10 cellular contexts compared by ENCODE assay signal in genomic region chr19:19040417-19040816, GRCh38. TPM values are rescaled to one million over a fixed set of nuclear protein-coding genes. Genes with fewer than 3 reads are reported as not detected.
DNase-seq lines count a peak whose midpoint lies in the region; ATAC-seq, FAIRE-seq and TF ChIP-seq lines count a peak whose summit lies in the region.
"Had no signal": no experiment of that assay in that cellular context is flagged by ENCODE, and none has a peak within 500 bp of the region (broad histone marks: within the 10 kb centered on the region; RNA-seq: fewer than 3 reads in every experiment).

No MANE protein-coding gene starts in this region.

- H3K4me1 ChIP-seq in A549 (peaks cover 9% of the 10 kb centered on the region), HEK293 (ENCODE audit: control insufficient read depth, insufficient read depth, low read length) (no peaks in the 10 kb centered on the region), mucosa of descending colon (ENCODE audit: low read depth) (no peaks in the 10 kb centered on the region)

- H3K4me3 ChIP-seq in A549 (no peak overlapping the region), HEK293 (ENCODE audit: low read depth, low read length) (no peak overlapping the region), cardiac fibroblast (replicated peaks in 1 of 2; ENCODE audit: low read depth in 2 of 2, low read length in 2 of 2) (no peak overlapping the region), mucosa of descending colon (no peak overlapping the region)

- no peak for TF ChIP-seq POLR2A in A549 (IDR thresholded peaks at IDR 0.05; ENCODE audit: low read length)

- no peak for FAIRE-seq in A549 (lab: Jason Lieb, UNC)

- CTCF ChIA-PET in A549 (lab: Yijun Ruan, JAX), result interaction anchor here (0.7 to 1.4 kb wide), 3 partner anchors 11 to 54 kb away, joined by 3 read pairs; no protein-coding TSS in a partner anchor
- CTCF ChIA-PET in HEK293 (lab: Yijun Ruan, JAX), result interaction anchor here (0.6 to 1.3 kb wide), 3 partner anchors 9 to 12 kb away, joined by 3 to 4 read pairs (median 3); no protein-coding TSS in a partner anchor

- no peak overlapping the region for H3K4me2 ChIP-seq in A549

- H3K27ac ChIP-seq in A549 (no peak overlapping the region), HEK293 (ENCODE audit: extremely low read depth, low read depth, low read length) (no peak overlapping the region)

- POLR2A ChIA-PET in A549 (lab: Yijun Ruan, JAX), result no interaction called here
- POLR2A ChIA-PET in HEK293 (lab: Yijun Ruan, JAX), result no interaction called here

- ATAC-seq in A549 (peak; percentile 66 to 76; a peak in 5 of 6 replicates), mucosa of descending colon (peak; percentile 13), HG02884 (IDR thresholded peaks at IDR 0.05; ENCODE audit: unreplicated experiment) (no peak), HG03196 (IDR thresholded peaks at IDR 0.05; ENCODE audit: unreplicated experiment) (no peak)

- H3K36me3 ChIP-seq in HEK293 (ENCODE audit: control insufficient read depth in 2 of 2, insufficient read depth in 1 of 2, low read length in 2 of 2) (peaks cover 0 to 66% of the 10 kb centered on the region in 2 experiments; a peak in 2 of 3 replicates), mucosa of descending colon (ENCODE audit: low read depth) (no peaks in the 10 kb centered on the region)

- intact Hi-C loops in mucosa of descending colon (cut with DNase I, micrococcal nuclease), result no loop called here

- 58% methylated on average over 7 of the region's 7 CpGs for WGBS in A549 (ENCODE audit: missing lambda C conversion rate)

- peak in 1 of 2 experiments; percentile 69 for DNase-seq in A549 (ENCODE audit: low read depth in 1 of 2, low spot score in 1 of 2)
- DNase-seq in cardiac fibroblast (ENCODE audit: low read depth in 2 of 2), result peak; percentile 95 to 97
- DNase-seq in mucosa of descending colon, result no peak
- no peak for DNase-seq in activated effector memory CD4-positive, alpha-beta T cell treated with anti-CD3 and anti-CD28 coated beads, Interleukin-2, amount 50 U/mL, for 16 hours
- no peak for DNase-seq in NCI-H82 treated with DMSO at 0.1 percent for 48 hours (lab: John Stamatoyannopoulos, UW; ENCODE audit: unreplicated experiment)
- DNase-seq: NCI-H187 treated with DMSO at 0.1 percent for 48 hours; stimulated activated CD4-positive, alpha-beta T cell treated with anti-CD3 and anti-CD28 coated beads, Interleukin-4, amount 100 ng/mL, for 4 hours had no signal

- TF ChIP-seq CTCF in A549 (IDR thresholded peaks at IDR 0.05), result no peak
- no peak for TF ChIP-seq CTCF in HEK293 (tag by site-specific recombination; IDR thresholded peaks at IDR 0.05)
- TF ChIP-seq CTCF in cardiac fibroblast (IDR thresholded peaks at IDR 0.05; ENCODE audit: low read depth, low read length), result no peak
- no peak for TF ChIP-seq CTCF in mucosa of descending colon (IDR thresholded peaks at IDR 0.05)

- TF ChIP-seq RAD21 in A549 (conservative IDR thresholded peaks at IDR 0.05 in 1 of 2, IDR thresholded peaks at IDR 0.05 in 1 of 2), result no peak

- no peak for TF ChIP-seq EP300 in A549 (IDR thresholded peaks at IDR 0.05)

- H3K9me3 ChIP-seq in A549, result peaks cover 9% of the 10 kb centered on the region; the same call in 2 of the 3 replicates
- no peaks in the 10 kb centered on the region for H3K9me3 ChIP-seq in HEK293 (ENCODE audit: control insufficient read depth, insufficient read depth, low read depth, low read length)
- H3K9me3 ChIP-seq in mucosa of descending colon, result no peaks in the 10 kb centered on the region

TF ChIP-seq in A549, 52 proteins besides CTCF, POLR2A, EP300 and RAD21:
- TF ChIP-seq CBX8 (IDR thresholded peaks at IDR 0.05) (no peak), CEBPB (IDR thresholded peaks at IDR 0.05) (peak in 1 of 2 experiments; percentile 57; a peak in 1 of 4 replicates)

TF ChIP-seq in HEK293, 187 proteins besides CTCF, POLR2A, EP300 and RAD21:
- TF ChIP-seq ZNF354C (tag by site-specific recombination; IDR thresholded peaks at IDR 0.05; ENCODE audit: borderline replicate concordance, low read depth) (no peak), ZFP69B (tag by site-specific recombination; IDR thresholded peaks at IDR 0.05) (no peak), ZNF792 (tag by site-specific recombination; IDR thresholded peaks at IDR 0.05) (no peak), MEIS1 (CRISPR knock-in tag; IDR thresholded peaks at IDR 0.05; ENCODE audit: borderline replicate concordance) (no peak), ZNF112 (tag by site-specific recombination; IDR thresholded peaks at IDR 0.05) (no peak), ZNF24 (tag by site-specific recombination; IDR thresholded peaks at IDR 0.05) (no peak), GLIS1 (tag by site-specific recombination; IDR thresholded peaks at IDR 0.05) (no peak), WT1 (tag by site-specific recombination; IDR thresholded peaks at IDR 0.05) (0 out of 2 replicates have a peak, but pooled peaks have one; percentile 28), ZNF350 (tag by site-specific recombination; IDR thresholded peaks at IDR 0.05) (no peak)

RNA-seq across cellular contexts. Expression of gene ARMC6, which starts 7.0 kb away (rescaled TPM):
- 18.2 and 18.4 TPM in 2 replicates for polyA plus RNA-seq in A549 (2011; rRNA removed)
- 45.1 and 50.4 TPM in 2 replicates for polyA plus RNA-seq in A549 (2012; cell fraction: cytosol; rRNA removed)
- 56.6 and 76.6 TPM in 2 replicates for polyA plus RNA-seq in A549 (2012; cell fraction: nucleus; rRNA removed)
- polyA plus RNA-seq in A549 (2017; fragmentation: RNase III; extraction: RNeasy Plus Mini Kit Qiagen cat#74134 plus additional on column Dnase treatment), result 27.2 to 27.6 TPM (median 27.5 TPM) in 3 replicates
- polyA minus RNA-seq in A549 (2011; rRNA and poly(A)+ RNA removed), result 22.9 and 36.1 TPM in 2 replicates
- total RNA-seq in mucosa of descending colon, result 10 to 100 TPM; 18.4 to 20.0 (median 19.3) TPM

RNA-seq across cellular contexts. Expression of gene SUGP2, which starts 7.1 kb away (rescaled TPM):
- 39.3 and 42.4 TPM in 2 replicates for polyA plus RNA-seq in A549 (2011; rRNA removed)
- 31.8 and 35.5 TPM in 2 replicates for polyA plus RNA-seq in A549 (2012; cell fraction: cytosol; rRNA removed)
- polyA plus RNA-seq in A549 (2012; cell fraction: nucleus; rRNA removed), result 154 and 201 TPM in 2 replicates
- polyA plus RNA-seq in A549 (2017; fragmentation: RNase III; extraction: RNeasy Plus Mini Kit Qiagen cat#74134 plus additional on column Dnase treatment), result 42.3 to 43.9 TPM (median 43.6 TPM) in 3 replicates
- polyA minus RNA-seq in A549 (2011; rRNA and poly(A)+ RNA removed), result 19.3 and 21.0 TPM in 2 replicates
- 10 to 100 TPM; 65.4 to 93.4 (median 69.8) TPM for total RNA-seq in mucosa of descending colon

RNA-seq across cellular contexts. Expression of gene SLC25A42, which starts 23.4 kb away (rescaled TPM):
- polyA plus RNA-seq in A549 (2011; rRNA removed), result 0.85 and 0.92 TPM in 2 replicates
- polyA plus RNA-seq in A549 (2012; cell fraction: cytosol; rRNA removed), result 1.3 and 1.8 TPM in 2 replicates
- polyA plus RNA-seq in A549 (2012; cell fraction: nucleus; rRNA removed), result 4.5 and 4.8 TPM in 2 replicates
- polyA plus RNA-seq in A549 (2017; fragmentation: RNase III; extraction: RNeasy Plus Mini Kit Qiagen cat#74134 plus additional on column Dnase treatment), result 1.3 to 1.7 TPM (median 1.6 TPM) in 3 replicates
- polyA minus RNA-seq in A549 (2011; rRNA and poly(A)+ RNA removed), result 0.78 and 1.9 TPM in 2 replicates
- 10 to 100 TPM in 1 of 3 donors, 1 to 10 TPM in 2; 9.4 to 11.7 (median 9.8) TPM for total RNA-seq in mucosa of descending colon

Comparison
In these comparisons a context has a peak if more than half of its experiments do, and no peak if none do; other contexts are left out.
1. ATAC-seq: peak in A549 (2 of 2) and mucosa of descending colon (single experiment); none in HG02884 (single experiment) and HG03196 (single experiment).
2. DNase-seq: peak in cardiac fibroblast (2 of 2); none in mucosa of descending colon (0 of 3), activated effector memory CD4-positive, alpha-beta T cell treated with anti-CD3 and anti-CD28 coated beads, Interleukin-2, amount 50 U/mL, for 16 hours (single experiment) and NCI-H82 treated with DMSO at 0.1 percent for 48 hours (single experiment).